Comparison of ENCODE assay signal across 21 cellular contexts in the genomic region with DNA sequence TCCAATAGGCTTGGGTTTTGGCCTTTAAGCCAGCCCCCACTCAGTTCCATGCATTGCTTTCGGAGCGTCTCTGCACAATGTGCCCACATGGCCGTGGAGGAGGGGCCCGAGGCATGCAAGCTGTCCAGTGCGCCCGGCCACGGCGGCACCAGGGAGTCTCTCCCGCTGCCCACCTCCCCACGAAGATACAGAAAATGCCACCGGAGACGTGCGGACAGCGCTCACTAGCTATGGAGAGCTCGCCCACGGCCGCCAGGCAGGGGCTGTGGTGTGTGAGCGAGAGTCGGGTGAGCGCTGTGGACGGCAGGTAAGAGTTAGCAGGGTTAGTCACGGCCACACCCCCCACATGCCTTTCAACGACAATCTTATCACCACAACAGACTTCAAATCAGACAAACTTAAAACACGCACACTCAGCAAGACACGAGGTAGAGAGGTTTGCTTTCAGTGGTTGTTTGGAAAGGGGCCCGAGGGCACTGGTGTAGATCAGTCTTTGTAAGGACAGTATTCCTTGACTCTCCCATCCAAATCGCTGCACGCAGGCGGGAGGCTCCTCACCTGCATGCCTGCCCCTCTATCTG.
"Had no signal": no experiment of that assay in that cellular context is flagged by ENCODE, and none has a peak within 500 bp of the region (broad histone marks: within the 10 kb centered on the region; RNA-seq: fewer than 3 reads in every experiment).

No MANE protein-coding gene starts in this region.

- H3K9me3 ChIP-seq: mucosa of descending colon, pancreas, transverse colon had no signal

- H3K27me3 Mint-ChIP-seq: activated naive CD8-positive, alpha-beta T cell; naive B cell had no signal

- DNase-seq: activated CD4-positive, alpha-beta T cell treated with anti-CD3 and anti-CD28 coated beads, Interleukin-2, amount 50 U/mL, for 4 hours; activated gamma-delta T cell treated with Interleukin-2 at 50 U/mL for 16 hours; amygdala; caudate nucleus; foreskin fibroblast; glutamatergic neuron; kidney; mesenchymal stem cell; mucosa of descending colon; naive B cell; pancreas; stimulated activated CD4-positive, alpha-beta T cell treated with anti-CD3 and anti-CD28 coated beads, Interleukin-4, amount 100 ng/mL, for 24 hours; stimulated activated naive CD4-positive, alpha-beta T cell; T-helper 2 cell; transverse colon had no signal

- H3K27ac Mint-ChIP-seq: activated naive CD8-positive, alpha-beta T cell; endodermal cell had no signal

- H3K9me3 Mint-ChIP-seq: endodermal cell had no signal

- H3K27ac ChIP-seq: epithelial cell of prostate, pancreas, transverse colon, VCaP had no signal

- H3K4me3 Mint-ChIP-seq: activated naive CD8-positive, alpha-beta T cell; endodermal cell had no signal

- H3K4me1 ChIP-seq: pancreas, transverse colon had no signal

- H3K36me3 Mint-ChIP-seq: activated naive CD8-positive, alpha-beta T cell had no signal

- ATAC-seq: pancreas, sciatic nerve had no signal

- FAIRE-seq: colon, kidney, pancreas had no signal

- H3K27me3 ChIP-seq: pancreas, transverse colon had no signal
